Comparison of ENCODE assay signal across 12 cellular contexts in the genomic region with DNA sequence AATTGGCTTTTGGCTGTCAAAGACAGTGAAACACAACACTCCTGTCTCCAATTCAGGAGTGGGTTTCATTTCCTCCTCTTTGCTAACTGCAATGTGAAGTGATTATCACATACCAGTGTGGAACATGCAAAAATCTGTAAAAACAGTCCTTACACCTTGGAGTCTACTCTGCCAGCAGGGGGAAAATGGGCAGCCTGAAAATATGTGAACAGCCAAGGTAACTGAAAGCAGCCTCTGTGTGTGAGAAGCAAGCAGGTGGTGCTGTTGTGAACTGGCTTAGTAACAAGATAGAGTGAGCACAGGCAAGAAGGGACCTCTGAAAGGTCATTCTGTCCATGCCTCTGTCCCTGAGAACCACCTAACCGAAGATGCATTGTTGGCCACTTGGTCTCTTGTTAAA.
DNase-seq lines count a peak whose midpoint lies in the region; ATAC-seq and TF ChIP-seq lines count a peak whose summit lies in the region.
"Had no signal": no experiment of that assay in that cellular context is flagged by ENCODE, and none has a peak within 500 bp of the region (broad histone marks: within the 10 kb centered on the region; RNA-seq: fewer than 3 reads in every experiment).

No MANE protein-coding gene starts in this region.

- H3K27ac ChIP-seq in 22Rv1: no peak overlapping the region
- H3K27ac ChIP-seq: gastroesophageal sphincter, SJSA1 had no signal

- peak; percentile 24 for DNase-seq in ELF-1 (ENCODE audit: low read depth, low spot score)
- peak; percentile 80 for DNase-seq in NCI-H69 (lab: John Stamatoyannopoulos, UW)
- DNase-seq in choroid plexus epithelial cell (ENCODE audit: low read depth): no peak
- no peak for DNase-seq in D341Med (ENCODE audit: low spot score)
- DNase-seq in activated gamma-delta T cell (lab: John Stamatoyannopoulos, UW): no peak
- DNase-seq: activated CD4-positive, alpha-beta T cell treated with anti-CD3 and anti-CD28 coated beads, Interleukin-2, amount 50 U/mL, for 4 hours; activated naive CD4-positive, alpha-beta T cell treated with anti-CD3 and anti-CD28 coated beads, Interleukin-2, amount 50 U/mL, for 16 hours had no signal

- ATAC-seq in GM18511 (IDR thresholded peaks at IDR 0.05; ENCODE audit: unreplicated experiment) (no peak), HG02759 (IDR thresholded peaks at IDR 0.05; ENCODE audit: unreplicated experiment) (no peak)
- ATAC-seq: gastroesophageal sphincter had no signal

- no peak overlapping the region for H3K4me3 ChIP-seq in choroid plexus epithelial cell (ENCODE audit: low read depth, low read length)
- H3K4me3 ChIP-seq: gastroesophageal sphincter, SJSA1 had no signal

- TF ChIP-seq CTCF in 22Rv1 (IDR thresholded peaks at IDR 0.05) (0 out of 2 replicates have a peak, but pooled peaks have one; percentile 6), choroid plexus epithelial cell (conservative IDR thresholded peaks at IDR 0.05; ENCODE audit: low read depth, low read length) (peak; percentile 27)

Comparison
In these comparisons a context has a peak if more than half of its experiments do, and no peak if none do; other contexts are left out.
1. DNase-seq: peak in ELF-1 (single experiment) and NCI-H69 (single experiment); none in choroid plexus epithelial cell (single experiment), D341Med (single experiment) and activated gamma-delta T cell (single experiment).